ENCODE assay signal across 12 cellular contexts in genomic region chr12:113239288-113239771, GRCh38. TPM values are rescaled to one million over a fixed set of nuclear protein-coding genes. Genes with fewer than 3 reads are reported as not detected.
DNase-seq lines count a peak whose midpoint lies in the region; ATAC-seq, FAIRE-seq and TF ChIP-seq lines count a peak whose summit lies in the region.
"Had no signal": no experiment of that assay in that cellular context is flagged by ENCODE, and none has a peak within 500 bp of the region (broad histone marks: within the 10 kb centered on the region; RNA-seq: fewer than 3 reads in every experiment).

No MANE protein-coding gene starts in this region.

- H3K36me3 Mint-ChIP-seq in naive thymus-derived CD8-positive, alpha-beta T cell = peaks cover 0 to 60% (median 8%) of the 10 kb centered on the region in 3 donors

- no peak for TF ChIP-seq POLR2A in Peyer's patch (IDR thresholded peaks at IDR 0.05)

- peaks cover 16 to 43% (median 27%) of the 10 kb centered on the region in 4 donors for H3K4me1 Mint-ChIP-seq in naive thymus-derived CD8-positive, alpha-beta T cell

- H3K36me3 ChIP-seq in Peyer's patch = peaks cover 0 to 7% (median 0%) of the 10 kb centered on the region in 3 donors

- ATAC-seq in esophagus mucosa (peak; percentile 78), HG02870 (IDR thresholded peaks at IDR 0.05; ENCODE audit: unreplicated experiment) (no peak)
- ATAC-seq in naive thymus-derived CD8-positive, alpha-beta T cell = no peak
- ATAC-seq: GM23338 had no signal

- H3K9me3 Mint-ChIP-seq in naive thymus-derived CD8-positive, alpha-beta T cell = no peaks in the 10 kb centered on the region
- H3K9me3 Mint-ChIP-seq: activated T-cell treated with anti-CD3 and anti-CD28 coated beads, Interleukin-2, amount 50 U/mL, for 4 hours; GM23338 had no signal

- H3K27me3 ChIP-seq in Peyer's patch = no peaks in the 10 kb centered on the region

- FAIRE-seq in GM19239 (lab: Jason Lieb, UNC) = no peak

- no peak overlapping the region for H3K4me3 Mint-ChIP-seq in naive thymus-derived CD8-positive, alpha-beta T cell
- H3K4me3 Mint-ChIP-seq: activated T-cell treated with anti-CD3 and anti-CD28 coated beads, Interleukin-2, amount 50 U/mL, for 4 hours; GM23338 had no signal

- POLR2A ChIA-PET in naive thymus-derived CD8-positive, alpha-beta T cell (lab: Charles Lee) = interaction anchor here (0.6 to 1.0 kb wide), 2 partner anchors 22 to 53 kb away, joined by 3 to 7 read pairs; no protein-coding TSS in a partner anchor

- TF ChIP-seq CTCF in C4-2B (conservative IDR thresholded peaks at IDR 0.05) (no peak), Peyer's patch (IDR thresholded peaks at IDR 0.05) (no peak)

- H3K27ac Mint-ChIP-seq in naive thymus-derived CD8-positive, alpha-beta T cell = peak overlapping the region in 4 of 10 donors; percentile 19 to 66 (median 38)
- H3K27ac Mint-ChIP-seq: GM23338 had no signal

- no peaks in the 10 kb centered on the region for H3K9me3 ChIP-seq in Peyer's patch

- DNase-seq in Peyer's patch = peak in 1 of 3 donors; percentile 44
- DNase-seq in renal cortical epithelial cell (ENCODE audit: low read depth) = peak; percentile 73
- no peak for DNase-seq in naive thymus-derived CD8-positive, alpha-beta T cell
- no peak for DNase-seq in NK-92 treated with Interleukin-12 subunit alpha and Interleukin-12 subunit beta, amount 100 ng/mL, for 24 hours (lab: John Stamatoyannopoulos, UW)
- DNase-seq in GM19239 (ENCODE audit: insufficient read length, low spot score) = no peak
- DNase-seq: activated T-cell treated with anti-CD3 and anti-CD28 coated beads, Interleukin-2, amount 50 U/mL, for 4 hours; NCI-H748 treated with DMSO at 0.1 percent for 48 hours; T-helper 9 cell had no signal

- no peaks in the 10 kb centered on the region for H3K27me3 Mint-ChIP-seq in naive thymus-derived CD8-positive, alpha-beta T cell

- H3K4me3 ChIP-seq in Peyer's patch = no peak overlapping the region
- H3K4me3 ChIP-seq: GM23338 had no signal

- peak overlapping the region; percentile 22; the same call in 1 of the 2 replicates for H3K27ac ChIP-seq in C4-2B
- peak overlapping the region in 3 of 4 donors; percentile 70 to 94 (median 93) for H3K27ac ChIP-seq in Peyer's patch

- peaks cover 0 to 84% (median 24%) of the 10 kb centered on the region in 4 donors for H3K4me1 ChIP-seq in Peyer's patch

RNA-seq across cellular contexts. Expression of gene TPCN1, which starts 18.1 kb away (rescaled TPM):
- total RNA-seq in Peyer's patch (100 to 1,000 TPM in 3 of 4 donors, 10 to 100 TPM in 1; 66.7 to 199 (median 112) TPM), esophagus mucosa (35.2 TPM), renal cortical epithelial cell (20.1 and 48.6 TPM in 2 replicates)
- 10 to 100 TPM; 81.2 to 83.0 TPM for total RNA-seq in naive thymus-derived CD8-positive, alpha-beta T cell
- polyA plus RNA-seq in naive thymus-derived CD8-positive, alpha-beta T cell = 10 to 100 TPM in 2 of 3 donors, 1 to 10 TPM in 1; 6.7 to 16.5 (median 11.0) TPM

RNA-seq across cellular contexts. Expression of gene RITA1, which starts 53.8 kb away (rescaled TPM):
- total RNA-seq in Peyer's patch (10 to 100 TPM in 3 of 4 donors, 1 to 10 TPM in 1; 5.0 to 36.6 (median 33.4) TPM), esophagus mucosa (11.0 TPM), renal cortical epithelial cell (27.1 and 31.1 TPM in 2 replicates)
- 10 to 100 TPM; 12.8 to 17.1 TPM for total RNA-seq in naive thymus-derived CD8-positive, alpha-beta T cell
- polyA plus RNA-seq in naive thymus-derived CD8-positive, alpha-beta T cell = 10 to 100 TPM; 22.9 to 26.2 (median 24.6) TPM

RNA-seq across cellular contexts. Expression of gene DDX54, which starts 54.1 kb away (rescaled TPM):
- total RNA-seq in Peyer's patch (100 to 1,000 TPM in 1 of 4 donors, 10 to 100 TPM in 3; 62.0 to 126 (median 66.5) TPM), esophagus mucosa (46.6 TPM), renal cortical epithelial cell (30.9 and 32.2 TPM in 2 replicates)
- 10 to 100 TPM; 76.1 to 81.8 TPM for total RNA-seq in naive thymus-derived CD8-positive, alpha-beta T cell
- polyA plus RNA-seq in naive thymus-derived CD8-positive, alpha-beta T cell = 10 to 100 TPM; 17.9 to 38.2 (median 24.3) TPM
